In genomic region chr15:59174846-59175831, GRCh38 we compare ENCODE assay signal across 8 cellular contexts. TPM values are rescaled to one million over a fixed set of nuclear protein-coding genes. Genes with fewer than 3 reads are reported as not detected.
DNase-seq lines count a peak whose midpoint lies in the region; ATAC-seq and TF ChIP-seq lines count a peak whose summit lies in the region.

No MANE protein-coding gene starts in this region.

- H3K9me3 ChIP-seq in esophagus muscularis mucosa: no peaks in the 10 kb centered on the region
- H3K9me3 ChIP-seq in thoracic aorta: no peaks in the 10 kb centered on the region

- TF ChIP-seq POLR2A in esophagus muscularis mucosa (IDR thresholded peaks at IDR 0.05; ENCODE audit: low read depth): no peak

- H3K4me1 ChIP-seq in esophagus muscularis mucosa (peaks cover 11 to 18% (median 14%) of the 10 kb centered on the region in 4 donors), thoracic aorta (ENCODE audit: control insufficient read depth in 1 of 2, low read depth in 2 of 2) (peaks cover 15 to 20% of the 10 kb centered on the region in 2 donors)

- ATAC-seq in activated CD8-positive, alpha-beta T cell treated with anti-CD3 and anti-CD28 coated beads for 36 hours: peak; percentile 96
- ATAC-seq in naive B cell (ENCODE audit: low read depth in 2 of 2) (peak; percentile 60 to 71), thoracic aorta (ENCODE audit: insufficient number of reproducible peaks, low FRiP score, low read depth) (no peak)

- H3K36me3 Mint-ChIP-seq in activated CD8-positive, alpha-beta T cell treated with anti-CD3 and anti-CD28 coated beads for 36 hours (ENCODE audit: low read depth): no peaks in the 10 kb centered on the region
- H3K36me3 Mint-ChIP-seq in naive B cell: peaks cover 29 to 47% of the 10 kb centered on the region in 2 donors

- CTCF ChIA-PET in activated CD8-positive, alpha-beta T cell treated with anti-CD3 and anti-CD28 coated beads for 36 hours (lab: Charles Lee): interaction anchor here (0.7 to 1.8 kb wide), 11 partner anchors 10 to 358 kb away, joined by 3 to 4 read pairs (median 4); no protein-coding TSS in a partner anchor

- no peaks in the 10 kb centered on the region for H3K4me1 Mint-ChIP-seq in activated CD8-positive, alpha-beta T cell treated with anti-CD3 and anti-CD28 coated beads for 36 hours (ENCODE audit: low read depth)
- H3K4me1 Mint-ChIP-seq in naive B cell: peaks cover 0 to 5% (median 5%) of the 10 kb centered on the region in 3 donors

- no peak overlapping the region for H3K4me3 Mint-ChIP-seq in activated CD8-positive, alpha-beta T cell treated with anti-CD3 and anti-CD28 coated beads for 36 hours
- H3K4me3 Mint-ChIP-seq in naive B cell: peak overlapping the region in 1 of 8 donors; percentile 63

- TF ChIP-seq CTCF in activated CD8-positive, alpha-beta T cell treated with anti-CD3 and anti-CD28 coated beads for 36 hours (IDR thresholded peaks at IDR 0.05): peak; percentile 47
- TF ChIP-seq CTCF in esophagus muscularis mucosa (IDR thresholded peaks at IDR 0.05) (peak; percentile 27 to 51 (median 40)), thoracic aorta (IDR thresholded peaks at IDR 0.05) (peak; percentile 50)

- H3K27me3 Mint-ChIP-seq in activated CD8-positive, alpha-beta T cell treated with anti-CD3 and anti-CD28 coated beads for 36 hours: peaks cover 15% of the 10 kb centered on the region
- H3K27me3 Mint-ChIP-seq in naive B cell: no peaks in the 10 kb centered on the region

- WGBS in esophagus muscularis mucosa: 63% methylated on average over 10 of the region's 10 CpGs

- H3K27ac Mint-ChIP-seq in activated CD8-positive, alpha-beta T cell treated with anti-CD3 and anti-CD28 coated beads for 36 hours: no peak overlapping the region
- peak overlapping the region in 4 of 6 donors; percentile 14 to 67 (median 41) for H3K27ac Mint-ChIP-seq in naive B cell

- H3K36me3 ChIP-seq in esophagus muscularis mucosa (peaks cover 0 to 66% (median 44%) of the 10 kb centered on the region in 4 donors), thoracic aorta (peaks cover 8% of the 10 kb centered on the region)

- POLR2A ChIA-PET in activated CD8-positive, alpha-beta T cell treated with anti-CD3 and anti-CD28 coated beads for 36 hours (lab: Charles Lee): interaction anchor here (0.8 kb wide), 1 partner anchor 9 kb away, joined by 6 read pairs; no protein-coding TSS in a partner anchor

- H3K27me3 ChIP-seq in esophagus muscularis mucosa: no peaks in the 10 kb centered on the region
- H3K27me3 ChIP-seq in thoracic aorta (replicated peaks; ENCODE audit: insufficient read depth): no peaks in the 10 kb centered on the region

- no peaks in the 10 kb centered on the region for H3K9me3 Mint-ChIP-seq in activated CD8-positive, alpha-beta T cell treated with anti-CD3 and anti-CD28 coated beads for 36 hours
- H3K9me3 Mint-ChIP-seq in naive B cell: peaks cover 0 to 8% (median 3%) of the 10 kb centered on the region in 7 donors

- H3K4me3 ChIP-seq in esophagus muscularis mucosa: no peak overlapping the region
- H3K4me3 ChIP-seq in thoracic aorta: no peak overlapping the region

- DNase-seq in D341Med (ENCODE audit: low spot score) (peak; percentile 76), H4 (ENCODE audit: low spot score) (peak; percentile 84), NCI-H226 (peak; percentile 68), esophagus muscularis mucosa (ENCODE audit: extremely low spot score) (no peak), naive B cell (peak; percentile 4), thoracic aorta (ENCODE audit: low spot score) (no peak), KG1 (lab: John Stamatoyannopoulos, UW) (no peak)
- DNase-seq in activated CD8-positive, alpha-beta T cell treated with anti-CD3 and anti-CD28 coated beads for 36 hours: peak; percentile 66

- H3K27ac ChIP-seq in esophagus muscularis mucosa (replicated peaks in 1 of 4): peak overlapping the region; percentile 10 to 38 (median 24)
- H3K27ac ChIP-seq in thoracic aorta: peak overlapping the region; percentile 29 to 30

- intact Hi-C loops in activated CD8-positive, alpha-beta T cell treated with anti-CD3 and anti-CD28 coated beads for 36 hours (cut with micrococcal nuclease): loop anchor here (5.0 to 10.0 kb wide), 2 partner anchors 70 to 317 kb away; no protein-coding TSS in a partner anchor
- intact Hi-C loops in esophagus muscularis mucosa (cut with DNase I): loop anchor here (10.0 kb wide), 1 partner anchor 320 kb away; no protein-coding TSS in a partner anchor

- TF ChIP-seq EP300 in esophagus muscularis mucosa (IDR thresholded peaks at IDR 0.05): no peak

RNA-seq across cellular contexts. Expression of gene LDHAL6B, which starts 31.5 kb away (rescaled TPM):
- total RNA-seq in H4 (2014; rRNA removed; shearing (Covaris generic)): not detected in 2 replicates
- total RNA-seq in activated CD8-positive, alpha-beta T cell treated with anti-CD3 and anti-CD28 coated beads for 36 hours: not detected
- total RNA-seq in esophagus muscularis mucosa (not detected), thoracic aorta (not detected)
- polyA plus RNA-seq in naive B cell (ENCODE audit: low read depth in 6 of 6): under 1 TPM in 5 of 6 donors, not detected in 1; 0.14 to 0.54 (median 0.33) TPM

Comparison
In these comparisons a context has a peak if more than half of its experiments do, and no peak if none do; other contexts are left out.
1. DNase-seq: peak in D341Med (single experiment), H4 (single experiment), NCI-H226 (single experiment), activated CD8-positive, alpha-beta T cell treated with anti-CD3 and anti-CD28 coated beads for 36 hours (single experiment) and naive B cell (single experiment); none in esophagus muscularis mucosa (single experiment), thoracic aorta (single experiment) and KG1 (single experiment).
2. Peak in every context shown above with its lines, with median percentiles within 50 percentile points of each other: CTCF ChIP-seq.